1 cellular context compared by ENCODE assay signal in genomic region chr5:141174291-141175104, GRCh38. TPM values are rescaled to one million over a fixed set of nuclear protein-coding genes. Genes with fewer than 3 reads are reported as not detected.
"Had no signal": no experiment of that assay in that cellular context is flagged by ENCODE, and none has a peak within 500 bp of the region (broad histone marks: within the 10 kb centered on the region; RNA-seq: fewer than 3 reads in every experiment).

No MANE protein-coding gene starts in this region.

RNA-seq across cellular contexts. Expression of gene PCDHB8, which starts 3.1 kb away (rescaled TPM):
- total RNA-seq: H7 had no signal

RNA-seq across cellular contexts. Expression of gene PCDHB9, which starts 12.5 kb away (rescaled TPM):
- total RNA-seq: H7 had no signal
